Comparison of ENCODE assay signal across 19 cellular contexts in the genomic region with DNA sequence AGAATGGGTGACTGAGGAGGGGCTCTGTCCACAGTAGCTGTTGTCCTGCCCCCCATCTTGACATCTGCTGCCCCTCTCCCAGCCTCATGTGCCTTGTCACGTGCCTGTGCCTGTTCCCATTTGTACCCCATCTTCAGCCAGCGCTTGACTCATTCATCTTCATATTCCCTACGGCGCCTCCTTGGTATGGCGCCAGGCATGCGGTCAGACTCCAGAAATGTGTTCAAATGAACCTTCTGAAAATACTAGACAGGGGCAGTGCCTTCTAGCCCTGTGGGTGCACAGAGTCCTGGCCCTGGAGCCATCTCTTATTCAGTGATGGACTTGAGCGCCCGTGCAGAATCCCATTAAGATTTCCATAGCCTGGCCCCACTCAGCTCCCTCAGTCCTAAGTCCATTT. TPM values are rescaled to one million over a fixed set of nuclear protein-coding genes. Genes with fewer than 3 reads are reported as not detected.
DNase-seq lines count a peak whose midpoint lies in the region; ATAC-seq, FAIRE-seq and TF ChIP-seq lines count a peak whose summit lies in the region.
"Had no signal": no experiment of that assay in that cellular context is flagged by ENCODE, and none has a peak within 500 bp of the region (broad histone marks: within the 10 kb centered on the region; RNA-seq: fewer than 3 reads in every experiment).

No MANE protein-coding gene starts in this region.

- H3K79me2 ChIP-seq in keratinocyte (ENCODE audit: control insufficient read depth, insufficient read depth, low read length) = no peaks in the 10 kb centered on the region

- no peaks in the 10 kb centered on the region for H3K36me3 Mint-ChIP-seq in activated naive CD4-positive, alpha-beta T cell treated with anti-CD3 and anti-CD28 coated beads, Interleukin-2, amount 10 ng/mL, durations not matched to agents 7 days and 5 days

- peaks cover 7% of the 10 kb centered on the region for H3K4me1 ChIP-seq in keratinocyte (ENCODE audit: control insufficient read depth, extremely low read depth, insufficient read depth, low read length)
- H3K4me1 ChIP-seq: A549, HAP-1 had no signal

- H3K36me3 ChIP-seq in keratinocyte (ENCODE audit: control insufficient read depth in 2 of 2, extremely low read depth in 1 of 2, insufficient read depth in 2 of 2, low read length in 2 of 2) = no peaks in the 10 kb centered on the region
- H3K36me3 ChIP-seq: HAP-1 had no signal

- no peaks in the 10 kb centered on the region for H3K9me3 Mint-ChIP-seq in activated naive CD4-positive, alpha-beta T cell treated with anti-CD3 and anti-CD28 coated beads, Interleukin-2, amount 10 ng/mL, durations not matched to agents 7 days and 5 days
- H3K9me3 Mint-ChIP-seq: CD4-positive, alpha-beta T cell had no signal

- peak overlapping the region; percentile 27 for H3K4me2 ChIP-seq in keratinocyte (ENCODE audit: control insufficient read depth, extremely low read depth, insufficient read depth, low read depth, low read length)
- H3K4me2 ChIP-seq: A549 had no signal

- no peak overlapping the region for H3K4me3 ChIP-seq in keratinocyte (ENCODE audit: control insufficient read depth in 2 of 3, extremely low read depth in 1 of 3, insufficient read depth in 2 of 3, low read depth in 1 of 3, low read length in 3 of 3)
- H3K4me3 ChIP-seq: A549, GM23248, HAP-1 had no signal

- no peak overlapping the region for H3K9ac ChIP-seq in keratinocyte (ENCODE audit: control insufficient read depth, extremely low read depth, insufficient read depth, low read length)
- H3K9ac ChIP-seq: GM23248 had no signal

- peaks cover 26% of the 10 kb centered on the region for H3K27me3 Mint-ChIP-seq in activated naive CD4-positive, alpha-beta T cell treated with anti-CD3 and anti-CD28 coated beads, Interleukin-2, amount 10 ng/mL, durations not matched to agents 7 days and 5 days

- H4K20me1 ChIP-seq in keratinocyte (ENCODE audit: control insufficient read depth, extremely low read depth, insufficient read depth, low read length) = peaks cover 2% of the 10 kb centered on the region

- TF ChIP-seq CTCF in keratinocyte (optimal IDR thresholded peaks at IDR 0.05 in 1 of 3, IDR thresholded peaks at IDR 0.05 in 1 of 3, conservative IDR thresholded peaks at IDR 0.05 in 1 of 3; ENCODE audit: extremely low read depth in 1 of 3, insufficient read depth in 2 of 3, low read length in 3 of 3) = no peak

- peaks cover 1% of the 10 kb centered on the region for H3K9me3 ChIP-seq in keratinocyte (ENCODE audit: control insufficient read depth, low read depth, low read length)
- H3K9me3 ChIP-seq: A549, HAP-1 had no signal

- H3K27me3 ChIP-seq in keratinocyte (ENCODE audit: control insufficient read depth, extremely low read depth, insufficient read depth, low read length) = peaks cover 33% of the 10 kb centered on the region

- H3K27ac ChIP-seq in keratinocyte (ENCODE audit: control insufficient read depth, insufficient read depth, low read length) = no peak overlapping the region
- H3K27ac ChIP-seq: 22Rv1, A549, C4-2B, GM23248 had no signal

- dilution Hi-C loops in keratinocyte (cut with MboI; ENCODE audit: extremely low pct_ligation_motif_present, low sequenced_read_pairs) = no loop called here

- CTCF ChIA-PET in activated naive CD4-positive, alpha-beta T cell treated with anti-CD3 and anti-CD28 coated beads, Interleukin-2, amount 10 ng/mL, durations not matched to agents 7 days and 5 days (lab: Charles Lee) = interaction anchor here (0.7 kb wide), 1 partner anchor 197 kb away, joined by 4 read pairs; no protein-coding TSS in a partner anchor

- no peak overlapping the region for H2AFZ ChIP-seq in keratinocyte (ENCODE audit: control insufficient read depth, low read length)
- H2AFZ ChIP-seq: GM23248 had no signal

- H3K27ac Mint-ChIP-seq in activated naive CD4-positive, alpha-beta T cell treated with anti-CD3 and anti-CD28 coated beads, Interleukin-2, amount 10 ng/mL, durations not matched to agents 7 days and 5 days = peak overlapping the region; percentile 42
- H3K27ac Mint-ChIP-seq: CD4-positive, alpha-beta T cell had no signal

- no peak for DNase-seq in activated naive CD4-positive, alpha-beta T cell treated with anti-CD3 and anti-CD28 coated beads, Interleukin-2, amount 10 ng/mL, durations not matched to agents 7 days and 5 days
- DNase-seq in activated naive CD4-positive, alpha-beta T cell treated with Interleukin-2 at 50 U/mL for 16 hours = no peak
- peak; percentile 69 for DNase-seq in Daoy (ENCODE audit: low read depth)
- DNase-seq in NCI-H2029 treated with DMSO at 0.1 percent for 48 hours (lab: John Stamatoyannopoulos, UW) = peak; percentile 83
- DNase-seq in keratinocyte (ENCODE audit: low read depth, low spot score) = no peak
- DNase-seq in NCI-H1092 (lab: John Stamatoyannopoulos, UW) = no peak
- DNase-seq: AML-193; CD4-positive, alpha-beta T cell; GDM1; GM23248 had no signal

- H3K4me3 Mint-ChIP-seq in activated naive CD4-positive, alpha-beta T cell treated with anti-CD3 and anti-CD28 coated beads, Interleukin-2, amount 10 ng/mL, durations not matched to agents 7 days and 5 days = no peak overlapping the region
- H3K4me3 Mint-ChIP-seq: CD4-positive, alpha-beta T cell had no signal

- no peak for FAIRE-seq in keratinocyte (lab: Jason Lieb, UNC)
- FAIRE-seq: A549 had no signal

- no peaks in the 10 kb centered on the region for H3K4me1 Mint-ChIP-seq in activated naive CD4-positive, alpha-beta T cell treated with anti-CD3 and anti-CD28 coated beads, Interleukin-2, amount 10 ng/mL, durations not matched to agents 7 days and 5 days

- no peaks in the 10 kb centered on the region for H3K9me1 ChIP-seq in keratinocyte (ENCODE audit: control insufficient read depth, extremely low read depth, insufficient read depth, low read length)

- ATAC-seq in GM21717 (IDR thresholded peaks at IDR 0.05; ENCODE audit: unreplicated experiment) (no peak), GM19351 (IDR thresholded peaks at IDR 0.05; ENCODE audit: unreplicated experiment) (no peak)
- ATAC-seq: A549 had no signal

RNA-seq across cellular contexts. Expression of a gene that starts 46.2 kb away (rescaled TPM):
- not detected in 2 replicates for total RNA-seq in Daoy (2014; rRNA removed; shearing (Covaris generic))
- not detected in 3 replicates for polyA plus RNA-seq in keratinocyte
- polyA plus RNA-seq in keratinocyte (2011; ENCODE audit: low read depth) = not detected
- not detected in 2 replicates for polyA plus RNA-seq in keratinocyte (2011; cell fraction: cytosol; rRNA removed)
- polyA plus RNA-seq in keratinocyte (2011; cell fraction: nucleus; rRNA removed) = not detected in 2 replicates
- not detected in 2 replicates for polyA plus RNA-seq in keratinocyte (2012; ENCODE audit: low replicate concordance)
- polyA minus RNA-seq in keratinocyte = not detected in 3 replicates
- polyA minus RNA-seq in keratinocyte (2011; cell fraction: cytosol; rRNA and poly(A)+ RNA removed) = not detected
- not detected in 2 replicates for polyA minus RNA-seq in keratinocyte (2011; cell fraction: nucleus; rRNA and poly(A)+ RNA removed)
- total RNA-seq: CD4-positive, alpha-beta T cell; GM23248; H4; HT-29 had no signal
- polyA plus RNA-seq: BJ, GM23248 had no signal

RNA-seq across cellular contexts. Expression of a gene that starts 49.6 kb away (rescaled TPM):
- 40.8 and 41.7 TPM in 2 replicates for total RNA-seq in Daoy (2014; rRNA removed; shearing (Covaris generic))
- 5.3 to 7.5 TPM (median 7.2 TPM) in 3 replicates for polyA plus RNA-seq in keratinocyte
- polyA plus RNA-seq in keratinocyte (2011; ENCODE audit: low read depth) = 14.2 TPM
- polyA plus RNA-seq in keratinocyte (2011; cell fraction: cytosol; rRNA removed) = 5.9 and 7.2 TPM in 2 replicates
- 6.8 and 8.4 TPM in 2 replicates for polyA plus RNA-seq in keratinocyte (2011; cell fraction: nucleus; rRNA removed)
- 6.0 and 7.3 TPM in 2 replicates for polyA plus RNA-seq in keratinocyte (2012; ENCODE audit: low replicate concordance)
- 0.63 to 2.8 TPM in 2 of 3 replicates, not detected in the other for polyA minus RNA-seq in keratinocyte
- polyA minus RNA-seq in keratinocyte (2011; cell fraction: cytosol; rRNA and poly(A)+ RNA removed) = 1.5 TPM
- polyA minus RNA-seq in keratinocyte (2011; cell fraction: nucleus; rRNA and poly(A)+ RNA removed) = 1.9 and 3.1 TPM in 2 replicates

Comparison
In these comparisons a context has a peak if more than half of its experiments do, and no peak if none do; other contexts are left out.
1. DNase-seq: peak in Daoy (single experiment) and NCI-H2029 treated with DMSO at 0.1 percent for 48 hours (single experiment); none in activated naive CD4-positive, alpha-beta T cell treated with anti-CD3 and anti-CD28 coated beads, Interleukin-2, amount 10 ng/mL, durations not matched to agents 7 days and 5 days (single experiment), activated naive CD4-positive, alpha-beta T cell treated with Interleukin-2 at 50 U/mL for 16 hours (single experiment), keratinocyte (single experiment) and NCI-H1092 (single experiment).